ENCODE assay signal across 17 cellular contexts in genomic region chr6:89510393-89510792, GRCh38.
"Had no signal": no experiment of that assay in that cellular context is flagged by ENCODE, and none has a peak within 500 bp of the region (broad histone marks: within the 10 kb centered on the region; RNA-seq: fewer than 3 reads in every experiment).

No MANE protein-coding gene starts in this region.

- H3K27me3 ChIP-seq: MG63, Peyer's patch had no signal

- H3K9ac ChIP-seq: SK-N-SH had no signal

- H3K9me3 ChIP-seq: MG63, Peyer's patch, SJSA1, SK-N-SH had no signal

- H3K9me2 ChIP-seq: SK-N-SH had no signal

- DNase-seq: Kasumi-1, MG63, NCI-H1048, NCI-H146, NCI-H1694, NCI-H187, NCI-H1930, NCI-H2081 treated with DMSO at 0.1 percent for 48 hours, NCI-H2107, NCI-H2171, NCI-H524 treated with DMSO at 0.1 percent for 48 hours, NCI-H526 treated with DMSO at 0.1 percent for 48 hours, Peyer's patch, Right ventricle myocardium superior, SW 1271 had no signal

- H3K36me3 ChIP-seq: MG63, Peyer's patch, SJSA1 had no signal

- H3K4me1 ChIP-seq: Peyer's patch, SJSA1 had no signal

- H3K4me3 ChIP-seq: MG63, Peyer's patch, SJSA1 had no signal

- H3K27ac ChIP-seq: Peyer's patch, SJSA1 had no signal

- H3K4me2 ChIP-seq: SK-N-SH had no signal
